ENCODE assay signal across 12 cellular contexts in genomic region chr12:80551897-80552296, GRCh38.
A peak's percentile ranks its signal among the peaks of the same experiment; 100 is the strongest.
DNase-seq lines count a peak whose midpoint lies in the region; ATAC-seq and TF ChIP-seq lines count a peak whose summit lies in the region.
"Had no signal": no experiment of that assay in that cellular context is flagged by ENCODE, and none has a peak within 500 bp of the region (broad histone marks: within the 10 kb centered on the region; RNA-seq: fewer than 3 reads in every experiment).

No MANE protein-coding gene starts in this region.

- H3K4me1 ChIP-seq in SJCRH30 (peaks cover 43% of the 10 kb centered on the region), aorta (ENCODE audit: control insufficient read depth in 1 of 2, insufficient read depth in 2 of 2, low read length in 2 of 2) (no peaks in the 10 kb centered on the region)

- ATAC-seq in aorta (ENCODE audit: low FRiP score) (peak; percentile 67), HG03139 (IDR thresholded peaks at IDR 0.05; ENCODE audit: unreplicated experiment) (no peak)
- ATAC-seq: HepG2 had no signal

- intact Hi-C loops in aorta (cut with DNase I) = no loop called here

- H3K9me3 ChIP-seq in SJCRH30 (replicated peaks) = no peaks in the 10 kb centered on the region
- no peaks in the 10 kb centered on the region for H3K9me3 ChIP-seq in aorta (ENCODE audit: control insufficient read depth, low read length)
- H3K9me3 ChIP-seq: psoas muscle had no signal

- peak; percentile 61 for DNase-seq in NCI-H82 (lab: John Stamatoyannopoulos, UW)
- no peak for DNase-seq in NCI-H82 treated with DMSO at 0.1 percent for 48 hours (lab: John Stamatoyannopoulos, UW; ENCODE audit: unreplicated experiment)
- peak; percentile 86 to 92 for DNase-seq in SJCRH30
- peak; percentile 97 for DNase-seq in fibroblast of the aortic adventitia (ENCODE audit: low read depth)
- DNase-seq in aorta = no peak
- no peak for DNase-seq in GM10266 (ENCODE audit: extremely low spot score)
- DNase-seq in stimulated activated CD4-positive, alpha-beta T cell treated with anti-CD3 and anti-CD28 coated beads, Interleukin-4, amount 100 ng/mL, for 24 hours = no peak
- DNase-seq: activated CD4-positive, alpha-beta memory T cell treated with anti-CD3 and anti-CD28 coated beads for 36 hours; caudate nucleus; psoas muscle had no signal

- WGBS in aorta, 2 donors = 2 to 8% methylated on average over 1 of the region's 1 CpG

- H3K36me3 ChIP-seq in SJCRH30 (peaks cover 3% of the 10 kb centered on the region; the same call in 1 of the 2 replicates), aorta (ENCODE audit: control insufficient read depth in 1 of 2, insufficient read depth in 2 of 2, low read length in 1 of 2) (no peaks in the 10 kb centered on the region)

- H3K27me3 ChIP-seq in SJCRH30 (no peaks in the 10 kb centered on the region), aorta (ENCODE audit: control insufficient read depth in 1 of 2, insufficient read depth in 2 of 2, low read length in 1 of 2) (no peaks in the 10 kb centered on the region)

- H3K27ac ChIP-seq in SJCRH30 (peak overlapping the region; percentile 98), aorta (ENCODE audit: low read depth in 1 of 2, low read length in 2 of 2) (no peak overlapping the region)
- H3K27ac ChIP-seq: psoas muscle had no signal

- no peak for TF ChIP-seq CTCF in fibroblast of the aortic adventitia (IDR thresholded peaks at IDR 0.05; ENCODE audit: insufficient read depth, low read length)
- TF ChIP-seq CTCF in GM10266 (IDR thresholded peaks at IDR 0.05; ENCODE audit: control insufficient read depth, insufficient read depth, low read depth, missing control alignments) = no peak

- H3K4me3 ChIP-seq in SJCRH30 (no peak overlapping the region), fibroblast of the aortic adventitia (ENCODE audit: low read depth, low read length) (no peak overlapping the region), aorta (ENCODE audit: low read length in 2 of 2) (no peak overlapping the region)
- H3K4me3 ChIP-seq: psoas muscle had no signal

Comparison
In these comparisons a context has a peak if more than half of its experiments do, and no peak if none do; other contexts are left out.
1. DNase-seq: peak in NCI-H82 (single experiment), SJCRH30 (2 of 2) and fibroblast of the aortic adventitia (single experiment); none in NCI-H82 treated with DMSO at 0.1 percent for 48 hours (single experiment), aorta (0 of 2), GM10266 (single experiment) and stimulated activated CD4-positive, alpha-beta T cell treated with anti-CD3 and anti-CD28 coated beads, Interleukin-4, amount 100 ng/mL, for 24 hours (single experiment).